In the genomic region with DNA sequence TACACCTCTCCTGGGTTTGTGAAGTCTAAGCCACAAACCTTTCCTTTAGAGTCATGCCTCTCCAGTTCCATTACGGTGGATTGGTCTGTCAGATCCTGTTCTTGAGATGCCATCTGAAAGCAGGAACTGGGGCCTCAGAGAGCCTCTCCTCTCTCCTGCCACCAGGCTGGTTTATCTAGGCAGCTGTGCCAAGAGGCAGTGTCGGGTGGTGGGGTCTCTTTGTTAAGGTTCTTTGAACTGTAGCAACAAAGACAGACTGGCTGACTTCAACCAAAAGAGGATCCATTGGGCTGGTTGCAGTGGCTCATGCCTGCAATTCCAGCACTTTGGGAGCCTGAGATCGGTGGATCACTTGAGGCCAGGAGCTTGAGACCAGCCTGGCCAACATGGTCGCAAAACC, we compare ENCODE assay signal across 20 cellular contexts.
DNase-seq lines count a peak whose midpoint lies in the region; ATAC-seq and TF ChIP-seq lines count a peak whose summit lies in the region.
"Had no signal": no experiment of that assay in that cellular context is flagged by ENCODE, and none has a peak within 500 bp of the region (broad histone marks: within the 10 kb centered on the region; RNA-seq: fewer than 3 reads in every experiment).

No MANE protein-coding gene starts in this region.

- no peak overlapping the region for H3K4me3 ChIP-seq in ACC112 (ENCODE audit: low read depth, low read length)
- no peak overlapping the region for H3K4me3 ChIP-seq in PC-9
- H3K4me3 ChIP-seq in skeletal muscle tissue (ENCODE audit: low read length in 3 of 3): no peak overlapping the region

- no peaks in the 10 kb centered on the region for H3K4me1 Mint-ChIP-seq in glutamatergic neuron (ENCODE audit: low read depth, unreplicated experiment)
- no peaks in the 10 kb centered on the region for H3K4me1 Mint-ChIP-seq in stimulated activated naive B cell treated with anti-CD40 and anti-IgM and Interleukin-4, amounts not matched to agents 10 μg/mL and 1 μg/mL and 100 μg/mL, for 72 hours

- peaks cover 9% of the 10 kb centered on the region for H3K9me3 Mint-ChIP-seq in glutamatergic neuron (ENCODE audit: unreplicated experiment)
- H3K9me3 Mint-ChIP-seq in stimulated activated naive B cell treated with anti-CD40 and anti-IgM and Interleukin-4, amounts not matched to agents 10 μg/mL and 1 μg/mL and 100 μg/mL, for 72 hours: no peaks in the 10 kb centered on the region
- H3K9me3 Mint-ChIP-seq: activated naive CD8-positive, alpha-beta T cell treated with anti-CD3 and anti-CD28 coated beads for 36 hours; activated T-helper 1 cell treated with anti-CD3 and anti-CD28 coated beads, Interleukin-12 subunit alpha, Interleukin-12 subunit beta, Interleukin-2, Interleukin-4 antibody, amounts not matched to agents 30 ng/mL and 10 ng/mL and 1 ng/mL, durations not matched to agents 14 hours and 24 hours and 36 hours; brain; CD8-positive, alpha-beta T cell; IgD-negative memory B cell had no signal

- intact Hi-C loops in PC-9 (cut with micrococcal nuclease; ENCODE audit: unreplicated experiment): loop anchor here (5.0 kb wide), 1 partner anchor 76 kb away; no protein-coding TSS in a partner anchor

- H2AFZ ChIP-seq in ACC112 (ENCODE audit: low read length, unreplicated experiment) (no peak overlapping the region), PC-9 (no peak overlapping the region)

- H3K9me2 ChIP-seq in PC-9 (ENCODE audit: insufficient read depth): no peaks in the 10 kb centered on the region

- H3K27ac Mint-ChIP-seq in glutamatergic neuron (ENCODE audit: unreplicated experiment): no peak overlapping the region
- no peak overlapping the region for H3K27ac Mint-ChIP-seq in stimulated activated naive B cell treated with anti-CD40 and anti-IgM and Interleukin-4, amounts not matched to agents 10 μg/mL and 1 μg/mL and 100 μg/mL, for 72 hours
- H3K27ac Mint-ChIP-seq: activated naive CD8-positive, alpha-beta T cell treated with anti-CD3 and anti-CD28 coated beads for 36 hours; activated T-helper 1 cell treated with anti-CD3 and anti-CD28 coated beads, Interleukin-12 subunit alpha, Interleukin-12 subunit beta, Interleukin-2, Interleukin-4 antibody, amounts not matched to agents 30 ng/mL and 10 ng/mL and 1 ng/mL, durations not matched to agents 14 hours and 24 hours and 36 hours; CD8-positive, alpha-beta T cell; IgD-negative memory B cell had no signal

- H3K79me2 ChIP-seq in ACC112 (ENCODE audit: control insufficient read depth, insufficient read depth, low read length, unreplicated experiment) (no peaks in the 10 kb centered on the region), PC-9 (ENCODE audit: low read depth) (no peaks in the 10 kb centered on the region)

- DNase-seq in PC-9 (no peak), glutamatergic neuron (peak; percentile 3), NOMO-1 (lab: John Stamatoyannopoulos, UW; ENCODE audit: unreplicated experiment in 2 of 2) (no peak)
- DNase-seq in stimulated activated naive B cell treated with anti-CD40 and anti-IgM and Interleukin-4, amounts not matched to agents 10 μg/mL and 1 μg/mL and 100 μg/mL, for 72 hours: no peak
- no peak for DNase-seq in activated CD4-positive, alpha-beta T cell treated with anti-CD3 and anti-CD28 coated beads, Interleukin-2, amount 50 U/mL, for 4 hours
- DNase-seq: activated CD4-positive, alpha-beta T cell treated with anti-CD3 and anti-CD28 coated beads for 1 hour; activated naive CD8-positive, alpha-beta T cell treated with anti-CD3 and anti-CD28 coated beads for 36 hours; CD8-positive, alpha-beta T cell; HCEC 1CT; NCI-H1694; NCI-H2227 treated with DMSO at 0.1 percent for 48 hours; nucleus accumbens; stimulated activated CD4-positive, alpha-beta T cell treated with anti-CD3 and anti-CD28 coated beads, Interleukin-2, amount 100 ng/mL, for 48 hours had no signal

- H3F3A ChIP-seq in PC-9 (ENCODE audit: insufficient read depth, low read depth): peaks cover 17% of the 10 kb centered on the region; the same call in 1 of the 2 replicates

- no peaks in the 10 kb centered on the region for H4K20me1 ChIP-seq in PC-9 (ENCODE audit: insufficient read depth)

- peak overlapping the region; percentile 49 for H3K4me2 ChIP-seq in PC-9

- H3K27me3 Mint-ChIP-seq in glutamatergic neuron (ENCODE audit: unreplicated experiment): peaks cover 3% of the 10 kb centered on the region
- no peaks in the 10 kb centered on the region for H3K27me3 Mint-ChIP-seq in stimulated activated naive B cell treated with anti-CD40 and anti-IgM and Interleukin-4, amounts not matched to agents 10 μg/mL and 1 μg/mL and 100 μg/mL, for 72 hours
- H3K27me3 Mint-ChIP-seq: activated naive CD8-positive, alpha-beta T cell treated with anti-CD3 and anti-CD28 coated beads for 36 hours; IgD-negative memory B cell had no signal

- no peak for ATAC-seq in stimulated activated naive B cell treated with anti-CD40 and anti-IgM and Interleukin-4, amounts not matched to agents 10 μg/mL and 1 μg/mL and 100 μg/mL, for 72 hours (replicated peaks)
- ATAC-seq in HG02981 (IDR thresholded peaks at IDR 0.05; ENCODE audit: unreplicated experiment): no peak
- ATAC-seq: CD8-positive, alpha-beta T cell had no signal

- H3K4me1 ChIP-seq in ACC112 (ENCODE audit: control insufficient read depth, insufficient read depth, low read length, unreplicated experiment): peaks cover 36% of the 10 kb centered on the region
- H3K4me1 ChIP-seq in PC-9 (replicated peaks; ENCODE audit: insufficient read depth): peaks cover 41% of the 10 kb centered on the region
- H3K4me1 ChIP-seq in skeletal muscle tissue (ENCODE audit: control insufficient read depth in 3 of 3, insufficient read depth in 3 of 3, low read length in 3 of 3): peaks cover 51 to 53% (median 52%) of the 10 kb centered on the region in 3 donors

- POLR2A ChIA-PET in PC-9 (lab: Charles Lee; ENCODE audit: unreplicated experiment): no interaction called here

- TF ChIP-seq CTCF in PC-9 (conservative IDR thresholded peaks at IDR 0.05): no peak
- no peak for TF ChIP-seq CTCF in glutamatergic neuron (IDR thresholded peaks at IDR 0.05; ENCODE audit: partially characterized antibody, unreplicated experiment)

- BruUV-seq in PC-9 (replicated peaks; lab: Mats Ljungman, UMichigan): no TSS peak

- H3K27me3 ChIP-seq in ACC112 (ENCODE audit: insufficient read depth, low read length) (no peaks in the 10 kb centered on the region), PC-9 (ENCODE audit: insufficient read depth, low read depth) (no peaks in the 10 kb centered on the region), skeletal muscle tissue (ENCODE audit: control insufficient read depth in 3 of 3, insufficient read depth in 3 of 3, low read length in 3 of 3) (no peaks in the 10 kb centered on the region)

- H3K36me3 ChIP-seq in ACC112 (ENCODE audit: insufficient read depth, low read length): no peaks in the 10 kb centered on the region
- H3K36me3 ChIP-seq in PC-9 (ENCODE audit: low read depth): no peaks in the 10 kb centered on the region
- no peaks in the 10 kb centered on the region for H3K36me3 ChIP-seq in skeletal muscle tissue (ENCODE audit: control insufficient read depth in 3 of 3, insufficient read depth in 3 of 3, low read length in 3 of 3)

- H3K36me3 Mint-ChIP-seq in glutamatergic neuron (ENCODE audit: unreplicated experiment): no peaks in the 10 kb centered on the region
- peaks cover 4 to 15% of the 10 kb centered on the region in 2 donors for H3K36me3 Mint-ChIP-seq in stimulated activated naive B cell treated with anti-CD40 and anti-IgM and Interleukin-4, amounts not matched to agents 10 μg/mL and 1 μg/mL and 100 μg/mL, for 72 hours
- H3K36me3 Mint-ChIP-seq: activated naive CD8-positive, alpha-beta T cell treated with anti-CD3 and anti-CD28 coated beads for 36 hours had no signal

- H3K27ac ChIP-seq in ACC112 (ENCODE audit: low read depth, low read length): peak overlapping the region; percentile 64; the same call in 1 of the 2 replicates
- peak overlapping the region; percentile 82 for H3K27ac ChIP-seq in PC-9
- H3K27ac ChIP-seq in skeletal muscle tissue (ENCODE audit: low read depth, low read length): peak overlapping the region; percentile 87
- H3K27ac ChIP-seq: HL-60 had no signal

- H3K9ac ChIP-seq in skeletal muscle tissue (ENCODE audit: low read depth in 1 of 3, low read length in 3 of 3): peak overlapping the region in 2 of 3 donors; percentile 11 to 17

- CTCF ChIA-PET in PC-9 (lab: Charles Lee): interaction anchor here (0.7 kb wide), 1 partner anchor 114 kb away, joined by 4 read pairs; no protein-coding TSS in a partner anchor

- H3K9me3 ChIP-seq in PC-9 (ENCODE audit: insufficient read depth, low read depth) (no peaks in the 10 kb centered on the region), skeletal muscle tissue (ENCODE audit: control insufficient read depth in 3 of 3, low read length in 3 of 3) (no peaks in the 10 kb centered on the region)

- H3K4me3 Mint-ChIP-seq in glutamatergic neuron (ENCODE audit: unreplicated experiment): no peak overlapping the region
- no peak overlapping the region for H3K4me3 Mint-ChIP-seq in stimulated activated naive B cell treated with anti-CD40 and anti-IgM and Interleukin-4, amounts not matched to agents 10 μg/mL and 1 μg/mL and 100 μg/mL, for 72 hours
- H3K4me3 Mint-ChIP-seq: activated naive CD8-positive, alpha-beta T cell treated with anti-CD3 and anti-CD28 coated beads for 36 hours; activated T-helper 1 cell treated with anti-CD3 and anti-CD28 coated beads, Interleukin-12 subunit alpha, Interleukin-12 subunit beta, Interleukin-2, Interleukin-4 antibody, amounts not matched to agents 30 ng/mL and 10 ng/mL and 1 ng/mL, durations not matched to agents 14 hours and 24 hours and 36 hours; brain; CD8-positive, alpha-beta T cell; IgD-negative memory B cell had no signal
